Comparison of ENCODE assay signal across 1 cellular context in the genomic region with DNA sequence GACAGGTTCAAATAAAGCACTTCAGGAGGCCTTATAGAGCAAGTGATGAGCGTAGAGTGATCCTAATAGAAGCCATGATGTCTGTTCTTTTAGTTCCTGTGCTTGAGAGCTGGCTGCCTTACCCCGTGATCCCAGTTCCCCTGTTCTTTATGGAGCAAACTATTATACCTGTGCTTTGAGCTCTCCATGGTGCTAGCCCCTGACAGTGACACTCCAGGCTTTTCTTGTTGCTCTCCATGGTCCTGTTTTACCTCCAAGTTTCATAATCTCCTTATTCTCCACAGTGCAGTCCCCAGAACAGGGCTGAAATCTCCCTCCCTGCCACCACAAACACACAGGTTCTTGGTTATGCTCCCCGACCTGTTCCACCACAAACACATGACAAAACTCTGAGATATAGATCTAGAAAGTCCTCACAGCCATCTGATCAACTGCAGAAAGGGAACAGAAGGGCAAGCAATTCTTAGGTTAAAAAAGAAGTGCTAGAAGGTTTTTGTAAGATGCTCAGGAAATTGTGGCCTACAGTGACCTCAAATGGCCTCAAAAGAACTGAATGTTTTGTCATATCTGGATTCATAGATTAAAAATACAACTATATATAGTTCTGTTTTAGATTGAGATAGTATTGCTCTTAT.
TF ChIP-seq lines count a peak whose summit lies in the region.

No MANE protein-coding gene starts in this region.

TF ChIP-seq in WTC11, 78 proteins besides CTCF, POLR2A, EP300 and RAD21 (continued from another document):
- TF ChIP-seq, protein P1, sequence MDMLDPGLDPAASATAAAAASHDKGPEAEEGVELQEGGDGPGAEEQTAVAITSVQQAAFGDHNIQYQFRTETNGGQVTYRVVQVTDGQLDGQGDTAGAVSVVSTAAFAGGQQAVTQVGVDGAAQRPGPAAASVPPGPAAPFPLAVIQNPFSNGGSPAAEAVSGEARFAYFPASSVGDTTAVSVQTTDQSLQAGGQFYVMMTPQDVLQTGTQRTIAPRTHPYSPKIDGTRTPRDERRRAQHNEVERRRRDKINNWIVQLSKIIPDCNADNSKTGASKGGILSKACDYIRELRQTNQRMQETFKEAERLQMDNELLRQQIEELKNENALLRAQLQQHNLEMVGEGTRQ (CRISPR knock-in tag; IDR thresholded peaks at IDR 0.05): 0 out of 2 replicates have a peak, but pooled peaks have one; percentile 11
- TF ChIP-seq TP53 (CRISPR knock-in tag; IDR thresholded peaks at IDR 0.05) (peak; percentile 97), ZNF671 (CRISPR knock-in tag; IDR thresholded peaks at IDR 0.05) (peak; percentile 85; the same call in 1 of the 2 replicates), RORB (CRISPR knock-in tag; IDR thresholded peaks at IDR 0.05) (no peak)
